In genomic region chrY:7433817-7434532, GRCh38 we compare ENCODE assay signal across 24 cellular contexts.
DNase-seq lines count a peak whose midpoint lies in the region; ATAC-seq and TF ChIP-seq lines count a peak whose summit lies in the region.
"Had no signal": no experiment of that assay in that cellular context is flagged by ENCODE, and none has a peak within 500 bp of the region (broad histone marks: within the 10 kb centered on the region; RNA-seq: fewer than 3 reads in every experiment).

No MANE protein-coding gene starts in this region.

- H3K4me3 ChIP-seq in fibroblast of pulmonary artery (replicated peaks; ENCODE audit: low read depth, low read length), result peak overlapping the region; percentile 19
- no peak overlapping the region for H3K4me3 ChIP-seq in tibial artery
- H3K4me3 ChIP-seq: BLaER1 treated with 17β-estradiol and CSF1 and Interleukin-3, amounts not matched to agents 10 nM and 100 nM; coronary artery; gastrocnemius medialis; K562; lower lobe of right lung; psoas muscle; testis had no signal

- intact Hi-C loops in tibial artery (cut with DNase I; ENCODE audit: low total_unique reads), result no loop called here

- H3K27me3 ChIP-seq in tibial artery, result no peaks in the 10 kb centered on the region
- H3K27me3 ChIP-seq: BLaER1 treated with 17β-estradiol and CSF1 and Interleukin-3, amounts not matched to agents 10 nM and 100 nM; brain microvascular endothelial cell; gastrocnemius medialis; testis had no signal

- no peaks in the 10 kb centered on the region for H3K9me3 ChIP-seq in tibial artery
- H3K9me3 ChIP-seq: BLaER1 treated with 17β-estradiol and CSF1 and Interleukin-3, amounts not matched to agents 10 nM and 100 nM; gastrocnemius medialis; lower lobe of right lung; psoas muscle; testis had no signal

- H3K36me3 ChIP-seq in tibial artery, result no peaks in the 10 kb centered on the region
- H3K36me3 ChIP-seq: BLaER1 treated with 17β-estradiol and CSF1 and Interleukin-3, amounts not matched to agents 10 nM and 100 nM; brain microvascular endothelial cell; gastrocnemius medialis; lower lobe of right lung had no signal

- no peaks in the 10 kb centered on the region for H3K4me1 ChIP-seq in tibial artery
- H3K4me1 ChIP-seq: BLaER1 treated with 17β-estradiol and CSF1 and Interleukin-3, amounts not matched to agents 10 nM and 100 nM; gastrocnemius medialis; lower lobe of right lung; psoas muscle; testis had no signal

- TF ChIP-seq CTCF in fibroblast of pulmonary artery (IDR thresholded peaks at IDR 0.05; ENCODE audit: low read length, missing control alignments), result no peak
- TF ChIP-seq CTCF in tibial artery (IDR thresholded peaks at IDR 0.05), result no peak

- DNase-seq in HCEC 1CT (peak; percentile 92), T1000 (lab: John Stamatoyannopoulos, UW) (peak; percentile 40), fibroblast of pulmonary artery (ENCODE audit: low read depth) (peak; percentile 96), T-helper 9 cell (no peak), tibial artery (no peak)
- no peak for DNase-seq in stimulated activated CD4-positive, alpha-beta T cell treated with anti-CD3 and anti-CD28 coated beads, Interleukin-12 subunit alpha, Interleukin-12 subunit beta, amount 100 ng/mL, for 4 hours
- DNase-seq: activated B cell treated with CpG ODN at 0.5 μM for 24 hours; activated CD4-positive, alpha-beta memory T cell treated with anti-CD3 and anti-CD28 coated beads for 36 hours; activated gamma-delta T cell treated with Interleukin-2 at 50 U/mL for 16 hours; brain microvascular endothelial cell; endodermal cell; lower lobe of right lung; NCI-H1436 treated with DMSO at 0.1 percent for 48 hours; NCI-H2171; NCI-H69; psoas muscle; small intestine; stimulated activated naive B cell treated with anti-CD40 and anti-IgM and Interleukin-4, amounts not matched to agents 10 μg/mL and 1 μg/mL and 100 μg/mL, for 72 hours; testis had no signal

- ATAC-seq in GM19463 (IDR thresholded peaks at IDR 0.05; ENCODE audit: unreplicated experiment), result no peak
- ATAC-seq: gastrocnemius medialis; K562; lower lobe of right lung; psoas muscle; stimulated activated naive B cell treated with anti-CD40 and anti-IgM and Interleukin-4, amounts not matched to agents 10 μg/mL and 1 μg/mL and 100 μg/mL, for 72 hours had no signal

- no peak overlapping the region for H3K27ac ChIP-seq in tibial artery
- H3K27ac ChIP-seq: BLaER1 treated with 17β-estradiol and CSF1 and Interleukin-3, amounts not matched to agents 10 nM and 100 nM; brain microvascular endothelial cell; coronary artery; gastrocnemius medialis; lower lobe of right lung; psoas muscle; testis had no signal

Comparison
In these comparisons a context has a peak if more than half of its experiments do, and no peak if none do; other contexts are left out.
1. DNase-seq: peak in HCEC 1CT (single experiment), T1000 (single experiment) and fibroblast of pulmonary artery (single experiment); none in T-helper 9 cell (single experiment), tibial artery (0 of 2) and stimulated activated CD4-positive, alpha-beta T cell treated with anti-CD3 and anti-CD28 coated beads, Interleukin-12 subunit alpha, Interleukin-12 subunit beta, amount 100 ng/mL, for 4 hours (single experiment).